In the genomic region with DNA sequence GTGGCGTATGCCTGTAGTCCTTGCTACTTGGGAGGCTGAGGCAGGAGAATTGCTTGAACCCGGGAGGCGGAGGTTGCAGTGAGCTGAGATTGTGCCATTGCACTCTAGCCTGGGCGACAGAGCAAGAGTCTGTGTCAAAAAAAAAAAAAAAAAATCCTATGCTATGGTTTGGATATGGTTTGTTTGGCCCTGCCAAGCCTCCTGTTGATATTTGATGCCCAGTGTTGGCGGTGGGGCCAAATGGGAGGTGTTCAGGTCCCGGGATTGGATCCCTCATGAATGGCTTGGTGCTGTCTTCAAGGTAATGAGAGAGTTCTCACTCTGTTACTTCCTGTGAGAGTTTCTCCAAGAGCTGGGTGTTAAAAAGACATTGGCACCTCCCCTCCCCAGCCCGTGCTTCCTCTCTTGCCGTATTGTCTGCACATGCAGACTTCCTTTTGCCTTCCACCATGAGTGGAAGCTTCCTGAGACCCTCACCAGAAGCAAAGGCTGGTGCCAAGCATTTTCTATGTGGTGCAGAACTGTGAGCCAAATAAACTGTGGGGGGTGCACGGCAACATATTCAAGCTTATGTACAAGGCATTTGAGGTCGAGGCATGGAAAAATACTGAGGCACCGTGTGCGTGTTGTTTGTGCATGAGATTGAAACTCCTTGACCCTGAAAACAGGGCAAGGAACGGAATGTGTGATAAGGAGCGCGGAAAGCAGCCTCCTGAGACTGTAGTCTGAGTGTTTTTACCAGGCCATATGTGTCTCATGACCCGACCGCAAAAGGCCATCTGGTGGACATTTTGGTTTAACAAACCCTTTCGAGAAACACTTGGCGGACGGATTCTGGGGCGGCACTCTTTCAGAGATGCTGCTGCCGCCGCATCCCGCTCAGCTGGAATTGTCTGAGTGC, we compare ENCODE assay signal across 8 cellular contexts. TPM values are rescaled to one million over a fixed set of nuclear protein-coding genes. Genes with fewer than 3 reads are reported as not detected.
DNase-seq lines count a peak whose midpoint lies in the region; ATAC-seq and TF ChIP-seq lines count a peak whose summit lies in the region.

No MANE protein-coding gene starts in this region.

- no peaks in the 10 kb centered on the region for H3K9me3 ChIP-seq in T-helper 17 cell (ENCODE audit: control insufficient read depth, low read length, poor library complexity, severe bottlenecking)

- peaks cover 23% of the 10 kb centered on the region for H3K4me1 Mint-ChIP-seq in T-helper 17 cell

- no peak for TF ChIP-seq CTCF in fibroblast of villous mesenchyme (IDR thresholded peaks at IDR 0.05; ENCODE audit: insufficient read depth, low read depth, low read length)

- peaks cover 7% of the 10 kb centered on the region for H3K36me3 Mint-ChIP-seq in T-helper 17 cell (ENCODE audit: low read depth)

- peaks cover 15% of the 10 kb centered on the region for H3K27me3 Mint-ChIP-seq in T-helper 17 cell

- ATAC-seq in T-helper 17 cell: peak; percentile 46
- peak; percentile 31 for ATAC-seq in sciatic nerve
- no peak for ATAC-seq in HG02642 (IDR thresholded peaks at IDR 0.05; ENCODE audit: poor library complexity, unreplicated experiment)
- ATAC-seq in HG03135 (IDR thresholded peaks at IDR 0.05; ENCODE audit: unreplicated experiment): no peak

- H3K27ac Mint-ChIP-seq in T-helper 17 cell: peak overlapping the region; percentile 37

- H3K4me3 Mint-ChIP-seq in T-helper 17 cell: peak overlapping the region; percentile 66

- DNase-seq in NCI-H748 (lab: John Stamatoyannopoulos, UW; ENCODE audit: unreplicated experiment) (peak; percentile 32), NCI-H748 treated with DMSO at 0.1 percent for 48 hours (lab: John Stamatoyannopoulos, UW) (no peak), T-helper 17 cell (no peak), fibroblast of villous mesenchyme (ENCODE audit: low read depth) (peak; percentile 98), sciatic nerve (ENCODE audit: low spot score) (peak; percentile 68), NCI-H2029 (lab: John Stamatoyannopoulos, UW) (no peak)

- no peak overlapping the region for H3K4me3 ChIP-seq in fibroblast of villous mesenchyme (ENCODE audit: low read depth, low read length)

- intact Hi-C loops in sciatic nerve (cut with DNase I): no loop called here

RNA-seq across cellular contexts. Expression of gene SIGLEC9, which starts 7.3 kb away (rescaled TPM):
- 1 to 10 TPM; 1.4 to 4.8 TPM for total RNA-seq in T-helper 17 cell
- total RNA-seq in fibroblast of villous mesenchyme: under 0.01 TPM in 1 of 2 replicates, not detected in the other
- 5.3 TPM for total RNA-seq in sciatic nerve

RNA-seq across cellular contexts. Expression of gene SIGLEC7, which starts 10.1 kb away (rescaled TPM):
- total RNA-seq in T-helper 17 cell (under 1 TPM in 1 of 2 donors, not detected in 1; 0.42 TPM), fibroblast of villous mesenchyme (not detected in 2 replicates), sciatic nerve (2.0 TPM)

RNA-seq across cellular contexts. Expression of gene CTU1, which starts 23.8 kb away (rescaled TPM):
- 1 to 10 TPM; 4.1 to 4.6 TPM for total RNA-seq in T-helper 17 cell
- 4.8 and 5.2 TPM in 2 replicates for total RNA-seq in fibroblast of villous mesenchyme
- total RNA-seq in sciatic nerve: 6.1 TPM

RNA-seq across cellular contexts. Expression of gene KLK14, which starts 49.3 kb away (rescaled TPM):
- total RNA-seq in T-helper 17 cell (under 1 TPM; 0.32 to 0.39 TPM), fibroblast of villous mesenchyme (not detected in 2 replicates), sciatic nerve (2.8 TPM)

Comparison
In these comparisons a context has a peak if more than half of its experiments do, and no peak if none do; other contexts are left out.
1. DNase-seq: peak in NCI-H748 (single experiment), fibroblast of villous mesenchyme (single experiment) and sciatic nerve (single experiment); none in NCI-H748 treated with DMSO at 0.1 percent for 48 hours (single experiment), T-helper 17 cell (0 of 3) and NCI-H2029 (single experiment).
2. ATAC-seq: peak in T-helper 17 cell (single experiment) and sciatic nerve (single experiment); none in HG02642 (single experiment) and HG03135 (single experiment).